Comparison of ENCODE assay signal across 1 cellular context in genomic region chr6:27468334-27468733, GRCh38.
TF ChIP-seq lines count a peak whose summit lies in the region.

No MANE protein-coding gene starts in this region.

TF ChIP-seq in H1, 55 proteins besides CTCF, POLR2A, EP300 and RAD21:
- TF ChIP-seq MAFK (IDR thresholded peaks at IDR 0.05; ENCODE audit: low read depth, low read length) (0 out of 2 replicates have a peak, but pooled peaks have one; percentile 10), TAF1 (IDR thresholded peaks at IDR 0.05; ENCODE audit: low read depth, low read length) (no peak)
